Comparison of ENCODE assay signal across 8 cellular contexts in the genomic region with DNA sequence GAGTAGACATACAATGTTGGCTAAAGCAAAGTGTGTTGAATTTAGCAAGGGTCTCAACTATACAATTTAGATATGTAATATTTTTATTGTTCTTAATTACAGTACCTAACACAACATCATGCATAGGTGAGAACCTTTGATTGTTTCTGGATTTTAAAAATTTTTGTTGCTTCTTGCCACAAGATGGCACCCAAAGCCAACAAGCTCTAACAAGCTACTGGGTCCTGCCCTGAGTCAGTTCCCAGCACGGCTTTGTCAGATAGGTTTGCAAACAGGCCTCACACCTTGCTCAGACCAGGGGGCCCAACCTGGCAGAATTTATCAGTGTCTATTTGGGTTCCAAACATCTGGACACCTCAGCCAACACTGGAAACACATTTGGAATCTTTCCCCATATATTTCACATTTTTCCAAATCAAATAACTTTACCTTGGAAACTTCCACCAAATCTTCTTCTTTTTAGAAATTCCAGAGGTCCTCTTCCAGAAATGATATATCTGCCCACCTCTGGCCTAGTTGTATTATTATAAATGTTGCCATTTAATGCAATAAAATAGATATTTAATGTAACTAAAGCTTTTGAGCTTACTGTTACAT. TPM values are rescaled to one million over a fixed set of nuclear protein-coding genes. Genes with fewer than 3 reads are reported as not detected.
A peak's percentile ranks its signal among the peaks of the same experiment; 100 is the strongest.
DNase-seq lines count a peak whose midpoint lies in the region; ATAC-seq, FAIRE-seq and TF ChIP-seq lines count a peak whose summit lies in the region.

No MANE protein-coding gene starts in this region.

- H3K9me3 Mint-ChIP-seq in H9: peaks cover 0 to 3% of the 10 kb centered on the region in 2 experiments; a peak in 1 of 5 replicates
- H3K9me3 Mint-ChIP-seq in activated CD4-positive, alpha-beta T cell treated with anti-CD3 and anti-CD28 coated beads, Interleukin-2, amount 10 ng/mL, durations not matched to agents 7 days and 5 days: no peaks in the 10 kb centered on the region

- no peaks in the 10 kb centered on the region for H4K20me1 ChIP-seq in H9 (ENCODE audit: control insufficient read depth, insufficient read depth, insufficient read length)
- no peaks in the 10 kb centered on the region for H4K20me1 ChIP-seq in endothelial cell of umbilical vein (replicated peaks; ENCODE audit: control insufficient read depth, extremely low read depth, insufficient read depth, low read length)

- intact Hi-C loops in endothelial cell of umbilical vein (cut with micrococcal nuclease) (loop anchor here (2.0 to 10.0 kb wide), 3 partner anchors 174 to 1076 kb away; no protein-coding TSS in a partner anchor), ovary (cut with DNase I) (loop anchor here in 1 of 4 donors (10.0 kb wide), 1 partner anchor 606 kb away; no protein-coding TSS in a partner anchor)

- no peak overlapping the region for H2BK120ac ChIP-seq in H9 (ENCODE audit: low read depth, low read length, poor library complexity, severe bottlenecking)

- H3K4me2 ChIP-seq in H9 (ENCODE audit: insufficient read depth, insufficient read length, low read length): no peak overlapping the region
- H3K4me2 ChIP-seq in endothelial cell of umbilical vein (ENCODE audit: insufficient read depth, low read length): no peak overlapping the region

- H3K18ac ChIP-seq in H9 (ENCODE audit: insufficient read length, low read depth, low read length): no peak overlapping the region

- no peak overlapping the region for H3K23ac ChIP-seq in H9 (ENCODE audit: insufficient read length, low read depth, low read length)

- no peak overlapping the region for H4K5ac ChIP-seq in H9 (ENCODE audit: insufficient read length, low read depth, low read length)

- H3T11ph ChIP-seq in H9 (ENCODE audit: low read length): no peak overlapping the region

- no peak overlapping the region for H2BK15ac ChIP-seq in H9 (ENCODE audit: low read depth, low read length)

- no peaks in the 10 kb centered on the region for H3K79me1 ChIP-seq in H9 (ENCODE audit: insufficient read depth, low read depth, low read length, poor library complexity, severe bottlenecking)

- no peak overlapping the region for H3K4ac ChIP-seq in H9 (ENCODE audit: low read depth, low read length)

- H2BK5ac ChIP-seq in H9 (ENCODE audit: insufficient read length, low read length): no peak overlapping the region

- peak; percentile 26 for FAIRE-seq in endothelial cell of umbilical vein (lab: Jason Lieb, UNC)

- H3K27me3 Mint-ChIP-seq in H9 (ENCODE audit: low read depth): peaks cover 3% of the 10 kb centered on the region; the same call in 1 of the 2 replicates
- peaks cover 11% of the 10 kb centered on the region for H3K27me3 Mint-ChIP-seq in activated CD4-positive, alpha-beta T cell treated with anti-CD3 and anti-CD28 coated beads, Interleukin-2, amount 10 ng/mL, durations not matched to agents 7 days and 5 days

- H3K36me3 ChIP-seq in endothelial cell of umbilical vein (ENCODE audit: control insufficient read depth in 2 of 2, extremely low read depth in 1 of 2, insufficient read depth in 2 of 2, low read length in 2 of 2): no peaks in the 10 kb centered on the region
- no peaks in the 10 kb centered on the region for H3K36me3 ChIP-seq in ovary

- H3K9ac ChIP-seq in H9 (ENCODE audit: extremely low read depth, insufficient read length, low read length) (no peak overlapping the region), endothelial cell of umbilical vein (replicated peaks; ENCODE audit: extremely low read depth, insufficient read depth, low read length) (no peak overlapping the region)

- H3K36me3 Mint-ChIP-seq in H9 (ENCODE audit: insufficient read depth in 1 of 3, low read depth in 3 of 3): no peaks in the 10 kb centered on the region
- H3K36me3 Mint-ChIP-seq in activated CD4-positive, alpha-beta T cell treated with anti-CD3 and anti-CD28 coated beads, Interleukin-2, amount 10 ng/mL, durations not matched to agents 7 days and 5 days (ENCODE audit: low read depth): no peaks in the 10 kb centered on the region

- no peak overlapping the region for H4K8ac ChIP-seq in H9 (replicated peaks; ENCODE audit: insufficient read length, low read depth, low read length)

- H4K91ac ChIP-seq in H9 (ENCODE audit: insufficient read length, low read depth, low read length): no peak overlapping the region

- no peak overlapping the region for H2BK12ac ChIP-seq in H9 (ENCODE audit: insufficient read length, low read depth, low read length)

- H3K27ac Mint-ChIP-seq in H9: no peak overlapping the region
- H3K27ac Mint-ChIP-seq in activated CD4-positive, alpha-beta T cell treated with anti-CD3 and anti-CD28 coated beads, Interleukin-2, amount 10 ng/mL, durations not matched to agents 7 days and 5 days: no peak overlapping the region

- H2AK5ac ChIP-seq in H9 (ENCODE audit: insufficient read length, low read length): no peak overlapping the region

- no TSS peak for BruUV-seq in endothelial cell of umbilical vein (replicated peaks; lab: Mats Ljungman, UMichigan)

- H3K9me1 ChIP-seq in endothelial cell of umbilical vein (replicated peaks; ENCODE audit: control insufficient read depth, extremely low read depth, insufficient read depth, low read length): no peaks in the 10 kb centered on the region

- ATAC-seq in HG03520 (IDR thresholded peaks at IDR 0.05; ENCODE audit: unreplicated experiment): no peak

- no peaks in the 10 kb centered on the region for H3K23me2 ChIP-seq in H9 (ENCODE audit: insufficient read length, low read depth, low read length, poor library complexity, severe bottlenecking)

- peak; percentile 75 for TF ChIP-seq CTCF in H9 (conservative IDR thresholded peaks at IDR 0.05)
- peak; percentile 21 to 33 for TF ChIP-seq CTCF in endothelial cell of umbilical vein (IDR thresholded peaks at IDR 0.05; ENCODE audit: extremely low read depth in 1 of 2, insufficient read depth in 1 of 2, low read depth in 1 of 2, low read length in 2 of 2)
- TF ChIP-seq CTCF in ovary (IDR thresholded peaks at IDR 0.05): peak in 2 of 3 donors; percentile 34 to 49

- H3K56ac ChIP-seq in H9 (ENCODE audit: insufficient read length, low read depth, low read length): no peak overlapping the region

- H2AFZ ChIP-seq in H9 (ENCODE audit: low read length) (no peak overlapping the region), endothelial cell of umbilical vein (ENCODE audit: low read depth, low read length) (no peak overlapping the region)

- no peaks in the 10 kb centered on the region for H3K4me1 Mint-ChIP-seq in H9
- no peaks in the 10 kb centered on the region for H3K4me1 Mint-ChIP-seq in activated CD4-positive, alpha-beta T cell treated with anti-CD3 and anti-CD28 coated beads, Interleukin-2, amount 10 ng/mL, durations not matched to agents 7 days and 5 days

- dilution Hi-C loops in endothelial cell of umbilical vein (cut with MboI; ENCODE audit: extremely low pct_ligation_motif_present, low sequenced_read_pairs): no loop called here

- H3K9me3 ChIP-seq in H9 (ENCODE audit: control insufficient read depth, low read depth, low read length): no peaks in the 10 kb centered on the region
- no peaks in the 10 kb centered on the region for H3K9me3 ChIP-seq in endothelial cell of umbilical vein (replicated peaks; ENCODE audit: control insufficient read depth, insufficient read depth, low read length)
- no peaks in the 10 kb centered on the region for H3K9me3 ChIP-seq in ovary

- TF ChIP-seq POLR2A in endothelial cell of umbilical vein (IDR thresholded peaks at IDR 0.05; ENCODE audit: low read depth, low read length): no peak
- TF ChIP-seq POLR2A in ovary (IDR thresholded peaks at IDR 0.05): no peak

- H3K4me1 ChIP-seq in H9 (ENCODE audit: insufficient read depth, low read length) (no peaks in the 10 kb centered on the region), endothelial cell of umbilical vein (ENCODE audit: control insufficient read depth, extremely low read depth, insufficient read depth, low read length) (no peaks in the 10 kb centered on the region), ovary (ENCODE audit: insufficient read depth) (no peaks in the 10 kb centered on the region)

- POLR2A ChIA-PET in endothelial cell of umbilical vein (lab: Charles Lee): no interaction called here
- POLR2A ChIA-PET in activated CD4-positive, alpha-beta T cell treated with anti-CD3 and anti-CD28 coated beads, Interleukin-2, amount 10 ng/mL, durations not matched to agents 7 days and 5 days (lab: Charles Lee): no interaction called here

- no peak overlapping the region for H3K4me3 ChIP-seq in endothelial cell of umbilical vein (replicated peaks in 1 of 3; ENCODE audit: insufficient read depth in 1 of 3, low read depth in 1 of 3, low read length in 3 of 3)
- no peak overlapping the region for H3K4me3 ChIP-seq in ovary

- TF ChIP-seq EP300 in ovary (IDR thresholded peaks at IDR 0.05): no peak

- no peaks in the 10 kb centered on the region for H3K79me2 ChIP-seq in H9 (ENCODE audit: insufficient read depth, low read length)
- no peaks in the 10 kb centered on the region for H3K79me2 ChIP-seq in endothelial cell of umbilical vein (ENCODE audit: control insufficient read depth, insufficient read depth, low read length)

- H3K27ac ChIP-seq in H9 (ENCODE audit: insufficient read length, low read depth, low read length): no peak overlapping the region
- H3K27ac ChIP-seq in endothelial cell of umbilical vein (ENCODE audit: insufficient read depth, low read depth, low read length): no peak overlapping the region
- no peak overlapping the region for H3K27ac ChIP-seq in ovary

- peak; percentile 64 for DNase-seq in AG20443 (ENCODE audit: low spot score)
- DNase-seq in H9: peak; percentile 58
- DNase-seq in NCI-H748 (lab: John Stamatoyannopoulos, UW; ENCODE audit: unreplicated experiment): peak; percentile 73
- peak; percentile 22 for DNase-seq in endothelial cell of umbilical vein (ENCODE audit: low read depth, low spot score)
- peak; percentile 27 to 54 (median 41) for DNase-seq in ovary
- DNase-seq in activated CD4-positive, alpha-beta T cell treated with anti-CD3 and anti-CD28 coated beads, Interleukin-2, amount 10 ng/mL, durations not matched to agents 7 days and 5 days: no peak
- no peak for DNase-seq in stimulated activated CD4-positive, alpha-beta T cell treated with anti-CD3 and anti-CD28 coated beads, Interleukin-2, amount 100 ng/mL, for 24 hours

- no peak overlapping the region for H3K14ac ChIP-seq in H9 (ENCODE audit: insufficient read depth, low read length)

- no peak overlapping the region for H3K4me3 Mint-ChIP-seq in H9
- H3K4me3 Mint-ChIP-seq in activated CD4-positive, alpha-beta T cell treated with anti-CD3 and anti-CD28 coated beads, Interleukin-2, amount 10 ng/mL, durations not matched to agents 7 days and 5 days: no peak overlapping the region

- no peak overlapping the region for H2BK20ac ChIP-seq in H9 (ENCODE audit: low read depth, low read length, poor library complexity, severe bottlenecking)

- WGBS in H9 (ENCODE audit: extremely low coverage, insufficient read length, low lambda C conversion rate): no CpG with 5 or more reads among the region's 1 CpG
- 5 to 13% (median 8%) methylated on average over 1 of the region's 1 CpG for WGBS in ovary, 3 donors

- CTCF ChIA-PET in endothelial cell of umbilical vein (lab: Charles Lee): interaction anchor here (1.0 to 2.1 kb wide), 7 partner anchors 9 to 713 kb away, joined by 3 to 16 read pairs (median 4); no protein-coding TSS in a partner anchor
- CTCF ChIA-PET in activated CD4-positive, alpha-beta T cell treated with anti-CD3 and anti-CD28 coated beads, Interleukin-2, amount 10 ng/mL, durations not matched to agents 7 days and 5 days (lab: Charles Lee): no interaction called here

- H3K27me3 ChIP-seq in H9 (ENCODE audit: insufficient read depth, low read length): no peaks in the 10 kb centered on the region
- no peaks in the 10 kb centered on the region for H3K27me3 ChIP-seq in endothelial cell of umbilical vein (ENCODE audit: control insufficient read depth in 2 of 2, insufficient read depth in 2 of 2, low read length in 2 of 2)
- no peaks in the 10 kb centered on the region for H3K27me3 ChIP-seq in ovary

RNA-seq across cellular contexts. Expression of a gene that starts 49.5 kb away (rescaled TPM):
- total RNA-seq in H9 (2021) (0.33 TPM in 2 replicates), endothelial cell of umbilical vein (1.6 and 2.7 TPM in 2 replicates), ovary (10 to 100 TPM in 5 of 7 donors, 1 to 10 TPM in 2; 6.1 to 37.8 (median 17.1) TPM)
- polyA plus RNA-seq in endothelial cell of umbilical vein (0.96 and 1.2 TPM in 2 replicates), ovary (10 to 100 TPM in 1 of 2 donors, 1 to 10 TPM in 1; 9.0 to 37.5 TPM)
- polyA plus RNA-seq in endothelial cell of umbilical vein (2011; cell fraction: cytosol; rRNA removed): 1.3 TPM in 2 replicates
- 0.46 and 1.4 TPM in 2 replicates for polyA plus RNA-seq in endothelial cell of umbilical vein (2011; cell fraction: nucleus; rRNA removed)
- 0.27 TPM in 1 of 2 replicates, not detected in the other for polyA plus RNA-seq in endothelial cell of umbilical vein (2012)
- 4.4 and 9.1 TPM in 2 replicates for polyA minus RNA-seq in endothelial cell of umbilical vein
- polyA minus RNA-seq in endothelial cell of umbilical vein (2011; cell fraction: cytosol; rRNA and poly(A)+ RNA removed): not detected
- 1.5 TPM in 2 replicates for polyA minus RNA-seq in endothelial cell of umbilical vein (2011; cell fraction: nucleus; rRNA and poly(A)+ RNA removed)
- total RNA-seq in activated CD4-positive, alpha-beta T cell treated with anti-CD3 and anti-CD28 coated beads, Interleukin-2, amount 10 ng/mL, durations not matched to agents 7 days and 5 days: not detected

Comparison
In these comparisons a context has a peak if more than half of its experiments do, and no peak if none do; other contexts are left out.
1. DNase-seq: peak in AG20443 (single experiment), H9 (single experiment), NCI-H748 (single experiment), endothelial cell of umbilical vein (single experiment) and ovary (5 of 5); none in activated CD4-positive, alpha-beta T cell treated with anti-CD3 and anti-CD28 coated beads, Interleukin-2, amount 10 ng/mL, durations not matched to agents 7 days and 5 days (single experiment) and stimulated activated CD4-positive, alpha-beta T cell treated with anti-CD3 and anti-CD28 coated beads, Interleukin-2, amount 100 ng/mL, for 24 hours (0 of 2).
2. Peak in every context shown above with its lines, with median percentiles within 50 percentile points of each other: CTCF ChIP-seq.